Comparison of ENCODE assay signal across 8 cellular contexts in the genomic region with DNA sequence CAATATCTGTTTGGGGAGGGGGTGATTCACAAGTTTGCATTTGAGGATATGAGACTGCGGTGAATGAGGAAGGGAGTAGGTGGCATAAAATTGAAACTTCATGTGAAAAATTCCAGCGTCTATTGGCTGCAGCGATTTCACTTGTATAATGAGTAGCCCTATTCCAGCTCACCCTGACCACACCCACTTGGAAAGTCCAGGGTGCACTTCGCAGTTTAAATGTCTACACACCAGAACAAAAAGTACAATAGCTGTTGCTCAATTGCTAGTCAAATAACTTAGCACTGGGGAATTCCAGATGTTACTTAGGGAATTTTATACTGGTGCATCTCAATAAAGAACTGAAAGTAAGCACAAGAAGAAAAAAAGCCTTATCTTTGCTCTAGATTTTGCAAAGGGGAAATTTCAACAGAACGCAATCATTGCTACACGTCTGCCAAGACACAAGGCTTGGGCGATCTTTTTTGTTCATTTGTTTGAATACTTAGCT.
DNase-seq lines count a peak whose midpoint lies in the region; ATAC-seq lines count a peak whose summit lies in the region.

No MANE protein-coding gene starts in this region.

- H2AFZ ChIP-seq in ACC112 (ENCODE audit: low read length, unreplicated experiment) = no peak overlapping the region

- H3K27ac ChIP-seq in ACC112 (ENCODE audit: low read depth, low read length) = peak overlapping the region; percentile 93
- H3K27ac ChIP-seq in KOPT-K1 (ENCODE audit: low read depth, low read length, poor library complexity, severe bottlenecking) = peak overlapping the region; percentile 98

- peaks cover 87% of the 10 kb centered on the region for H3K79me2 ChIP-seq in ACC112 (ENCODE audit: control insufficient read depth, insufficient read depth, low read length, unreplicated experiment)

- H3K36me3 ChIP-seq in ACC112 (ENCODE audit: insufficient read depth, low read length) (peaks cover 63% of the 10 kb centered on the region), KOPT-K1 (ENCODE audit: insufficient read depth, low read length) (peaks cover 73% of the 10 kb centered on the region)

- peak; percentile 72 for DNase-seq in activated CD8-positive, alpha-beta memory T cell treated with anti-CD3 and anti-CD28 coated beads, Interleukin-2, amount 50 U/mL, for 4 hours
- DNase-seq in germinal center (ENCODE audit: low spot score) (peak; percentile 40), NCI-H345 treated with DMSO at 0.1 percent for 48 hours (lab: John Stamatoyannopoulos, UW; ENCODE audit: unreplicated experiment) (no peak)
- DNase-seq in stimulated activated CD4-positive, alpha-beta T cell treated with anti-CD3 and anti-CD28 coated beads, Interleukin-15, amount 100 ng/mL, for 48 hours (ENCODE audit: low read depth in 2 of 2) = peak; percentile 79 to 81

- no peaks in the 10 kb centered on the region for H3K9me3 ChIP-seq in KOPT-K1 (ENCODE audit: insufficient read depth, low read length, poor library complexity, severe bottlenecking)

- H3K27me3 ChIP-seq in ACC112 (ENCODE audit: insufficient read depth, low read length) = no peaks in the 10 kb centered on the region

- peak overlapping the region; percentile 95 for H3K4me3 ChIP-seq in ACC112 (ENCODE audit: low read depth, low read length)

- H3K4me1 ChIP-seq in ACC112 (ENCODE audit: control insufficient read depth, insufficient read depth, low read length, unreplicated experiment) = peaks cover 48% of the 10 kb centered on the region

- peak; percentile 39 for ATAC-seq in GM19395 (IDR thresholded peaks at IDR 0.05; ENCODE audit: unreplicated experiment)
- no peak for ATAC-seq in GM19328 (IDR thresholded peaks at IDR 0.05; ENCODE audit: unreplicated experiment)
